Comparison of ENCODE assay signal across 1 cellular context in genomic region chr11:118679483-118679882, GRCh38.
TF ChIP-seq lines count a peak whose summit lies in the region.

TREH (minus strand) TSS chr11:118679650; CDS start chr11:118679627, 23 bp downstream.

TF ChIP-seq in GM23338, 12 proteins besides CTCF, POLR2A, EP300 and RAD21 (continued from another document):
- no peak for TF ChIP-seq ZNF462 (CRISPR knock-in tag; IDR thresholded peaks at IDR 0.05)
